ENCODE assay signal across 9 cellular contexts in the genomic region with DNA sequence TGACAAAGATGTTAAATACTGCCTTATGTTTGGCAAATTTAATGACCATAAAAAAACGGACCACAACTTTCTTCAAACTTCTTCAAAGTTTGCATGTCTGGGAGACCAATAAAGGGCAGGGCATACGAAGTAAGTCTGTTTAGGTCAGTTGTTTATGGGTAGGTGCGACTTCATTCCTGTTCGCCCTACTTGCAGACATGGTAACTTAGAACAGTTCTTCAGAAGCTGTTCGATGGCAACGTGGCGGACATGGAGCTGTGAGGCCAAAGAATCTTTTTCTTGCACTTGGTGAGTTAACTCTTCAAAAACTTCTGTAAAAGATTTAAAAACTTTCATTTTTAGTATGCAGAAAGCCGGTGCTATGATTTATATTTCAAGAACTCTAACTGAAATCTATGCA. TPM values are rescaled to one million over a fixed set of nuclear protein-coding genes. Genes with fewer than 3 reads are reported as not detected.
DNase-seq lines count a peak whose midpoint lies in the region; ATAC-seq, FAIRE-seq and TF ChIP-seq lines count a peak whose summit lies in the region.
"Had no signal": no experiment of that assay in that cellular context is flagged by ENCODE, and none has a peak within 500 bp of the region (broad histone marks: within the 10 kb centered on the region; RNA-seq: fewer than 3 reads in every experiment).

No MANE protein-coding gene starts in this region.

- CTCF ChIA-PET in HepG2 (lab: Yijun Ruan, JAX; ENCODE audit: low intra/inter-chr PET ratio, low total read pairs), result no interaction called here

- no peak for ATAC-seq in right lobe of liver
- ATAC-seq in HepG2, result no peak
- ATAC-seq in GM21423 (IDR thresholded peaks at IDR 0.05; ENCODE audit: unreplicated experiment), result no peak

- WGBS in right lobe of liver (ENCODE audit: insufficient coverage, low coverage, low lambda C conversion rate, missing lambda C conversion rate), result 56% methylated on average over 6 of the region's 8 CpGs
- WGBS in HepG2 (ENCODE audit: low lambda C conversion rate), result 86% methylated on average over 8 of the region's 8 CpGs
- 65% methylated on average over 8 of the region's 8 CpGs for WGBS in urinary bladder

- H4K20me1 ChIP-seq in HepG2 (ENCODE audit: insufficient read depth, low read length) (no peaks in the 10 kb centered on the region), KMS-11 (ENCODE audit: insufficient read depth) (no peaks in the 10 kb centered on the region), fibroblast of lung (ENCODE audit: control insufficient read depth, extremely low read depth, insufficient read depth, low read length) (no peaks in the 10 kb centered on the region)

- H3K4me1 ChIP-seq in right lobe of liver, result peaks cover 0 to 15% (median 0%) of the 10 kb centered on the region in 4 donors
- H3K4me1 ChIP-seq in HepG2 (ENCODE audit: insufficient read depth, low read length), result peaks cover 19% of the 10 kb centered on the region
- peaks cover 97% of the 10 kb centered on the region for H3K4me1 ChIP-seq in KMS-11 (ENCODE audit: low read depth, poor library complexity, severe bottlenecking)
- no peaks in the 10 kb centered on the region for H3K4me1 ChIP-seq in fibroblast of lung (ENCODE audit: control insufficient read depth, extremely low read depth, insufficient read depth, low read length)
- H3K4me1 ChIP-seq in urinary bladder (ENCODE audit: insufficient read depth), result no peaks in the 10 kb centered on the region
- H3K4me1 ChIP-seq: SJSA1 had no signal

- no peak for DNase-seq in right lobe of liver
- DNase-seq in HepG2 (ENCODE audit: low spot score), result no peak
- no peak for DNase-seq in fibroblast of lung (ENCODE audit: low read depth in 2 of 2)
- no peak for DNase-seq in dermis blood vessel endothelial cell
- DNase-seq in HPDE6-E6E7 (ENCODE audit: extremely low spot score), result no peak

- intact Hi-C loops in right lobe of liver (cut with DNase I) (no loop called here), HepG2 (cut with micrococcal nuclease; ENCODE audit: unreplicated experiment) (no loop called here)

- H3K9me3 ChIP-seq in right lobe of liver (no peaks in the 10 kb centered on the region), HepG2 (ENCODE audit: low read length) (no peaks in the 10 kb centered on the region), fibroblast of lung (ENCODE audit: control insufficient read depth, insufficient read depth, low read depth, low read length) (no peaks in the 10 kb centered on the region)
- H3K9me3 ChIP-seq: SJSA1 had no signal

- no peak for TF ChIP-seq EP300 in HepG2 (IDR thresholded peaks at IDR 0.05; ENCODE audit: low read depth in 2 of 2, low read length in 2 of 2)
- TF ChIP-seq EP300 in HepG2 (CRISPR knock-in tag; IDR thresholded peaks at IDR 0.05; ENCODE audit: borderline replicate concordance), result no peak

- no peak for FAIRE-seq in HepG2 (lab: Jason Lieb, UNC)

- in situ Hi-C loops in HepG2 (cut with HindIII; ENCODE audit: extremely low pct_ligation_motif_present, low pct_unique_long_range_greater_than_20kb), result no loop called here

- peak overlapping the region in 2 of 3 donors; percentile 3 to 18 for H3K4me3 ChIP-seq in right lobe of liver
- no peak overlapping the region for H3K4me3 ChIP-seq in HepG2 (replicated peaks in 1 of 3; ENCODE audit: insufficient read depth in 1 of 3, low read depth in 2 of 3, low read length in 3 of 3)
- no peak overlapping the region for H3K4me3 ChIP-seq in KMS-11 (IDR thresholded peaks at IDR 0.05; ENCODE audit: insufficient read depth, low read depth, low read length)
- peak overlapping the region in 1 of 4 experiments; percentile 50 for H3K4me3 ChIP-seq in fibroblast of lung (replicated peaks in 1 of 4; ENCODE audit: control extremely low read depth in 1 of 4, insufficient read depth in 1 of 4, low read depth in 3 of 4, low read length in 4 of 4)
- peak overlapping the region; percentile 39 for H3K4me3 ChIP-seq in urinary bladder (ENCODE audit: low read depth, low read length)
- H3K4me3 ChIP-seq: SJSA1 had no signal

- no peaks in the 10 kb centered on the region for H3K27me3 ChIP-seq in right lobe of liver
- no peaks in the 10 kb centered on the region for H3K27me3 ChIP-seq in HepG2 (ENCODE audit: control insufficient read depth in 1 of 2, insufficient read depth in 2 of 2, low read length in 2 of 2)
- no peaks in the 10 kb centered on the region for H3K27me3 ChIP-seq in KMS-11 (ENCODE audit: insufficient read depth, low read depth)
- no peaks in the 10 kb centered on the region for H3K27me3 ChIP-seq in fibroblast of lung (ENCODE audit: control insufficient read depth, insufficient read depth, low read length)
- H3K27me3 ChIP-seq: SJSA1 had no signal

- no peak for TF ChIP-seq RAD21 in HepG2 (CRISPR knock-in tag; IDR thresholded peaks at IDR 0.05)

- POLR2A ChIA-PET in HepG2 (lab: Yijun Ruan, JAX), result no interaction called here

- H2AFZ ChIP-seq in HepG2 (ENCODE audit: low read length), result no peak overlapping the region
- H2AFZ ChIP-seq in KMS-11 (ENCODE audit: low read depth), result peak overlapping the region; percentile 24; the same call in 1 of the 2 replicates
- H2AFZ ChIP-seq in fibroblast of lung (ENCODE audit: low read length), result peak overlapping the region; percentile 73

- TF ChIP-seq POLR2A in right lobe of liver (IDR thresholded peaks at IDR 0.05), result no peak
- no peak for TF ChIP-seq POLR2A in HepG2 (IDR thresholded peaks at IDR 0.05; ENCODE audit: insufficient read depth in 1 of 2, low read depth in 2 of 2, low read length in 2 of 2)

- H3K4me2 ChIP-seq in HepG2 (ENCODE audit: low read depth, low read length), result no peak overlapping the region
- H3K4me2 ChIP-seq in KMS-11, result peak overlapping the region; percentile 88
- H3K4me2 ChIP-seq in fibroblast of lung (ENCODE audit: extremely low read depth, insufficient read depth, low read length), result peak overlapping the region; percentile 61

- no TSS peak for BruUV-seq in HepG2 (replicated peaks; lab: Mats Ljungman, UMichigan)

- H3K9ac ChIP-seq in HepG2 (ENCODE audit: insufficient read depth, low read depth, low read length) (no peak overlapping the region), KMS-11 (peak overlapping the region; percentile 50; the same call in 1 of the 2 replicates), fibroblast of lung (ENCODE audit: insufficient read depth, low read length) (no peak overlapping the region)

- H3K36me3 ChIP-seq in right lobe of liver, result peaks cover 0 to 9% (median 0%) of the 10 kb centered on the region in 4 donors
- peaks cover 4 to 16% of the 10 kb centered on the region in 2 experiments; a peak in 3 of 5 replicates for H3K36me3 ChIP-seq in HepG2 (replicated peaks in 1 of 2; ENCODE audit: control insufficient read depth in 1 of 2, insufficient read depth in 2 of 2, low read length in 2 of 2)
- no peaks in the 10 kb centered on the region for H3K36me3 ChIP-seq in KMS-11 (ENCODE audit: insufficient read depth)
- H3K36me3 ChIP-seq in fibroblast of lung (ENCODE audit: control insufficient read depth, insufficient read depth, low read length), result no peaks in the 10 kb centered on the region
- H3K36me3 ChIP-seq in urinary bladder (ENCODE audit: insufficient read depth), result no peaks in the 10 kb centered on the region

- H3K27ac ChIP-seq in right lobe of liver (peak overlapping the region; percentile 31 to 55 (median 35)), HepG2 (ENCODE audit: extremely low read length, insufficient read depth, low read length) (no peak overlapping the region), KMS-11 (peak overlapping the region; percentile 70), fibroblast of lung (ENCODE audit: insufficient read depth, low read length) (peak overlapping the region; percentile 66), urinary bladder (ENCODE audit: low read depth) (peak overlapping the region; percentile 73)

- H3K79me2 ChIP-seq in HepG2 (ENCODE audit: insufficient read depth, low read length) (no peaks in the 10 kb centered on the region), KMS-11 (ENCODE audit: insufficient read depth, low read depth) (no peaks in the 10 kb centered on the region), fibroblast of lung (ENCODE audit: control insufficient read depth, insufficient read depth, low read length) (no peaks in the 10 kb centered on the region)

- TF ChIP-seq CTCF in right lobe of liver (IDR thresholded peaks at IDR 0.05), result no peak
- TF ChIP-seq CTCF in HepG2 (CRISPR knock-in tag; IDR thresholded peaks at IDR 0.05), result no peak
- no peak for TF ChIP-seq CTCF in KMS-11 (conservative IDR thresholded peaks at IDR 0.05; ENCODE audit: low read depth, low read length)
- TF ChIP-seq CTCF in fibroblast of lung (conservative IDR thresholded peaks at IDR 0.05 in 1 of 2, IDR thresholded peaks at IDR 0.05 in 1 of 2; ENCODE audit: low read depth in 1 of 2, low read length in 2 of 2), result no peak

TF ChIP-seq in HepG2, 621 proteins besides CTCF, POLR2A, EP300 and RAD21 (continues in another document):
- TF ChIP-seq KLF6 (CRISPR knock-in tag; IDR thresholded peaks at IDR 0.05), result no peak

RNA-seq across cellular contexts. Expression of a gene that starts 25.9 kb away (rescaled TPM):
- total RNA-seq in right lobe of liver (1 to 10 TPM; 3.2 to 6.3 (median 4.3) TPM), HepG2 (2016; rRNA removed; fragmentation: Illumina TruSeq; extraction: Trizol) (7.8 and 13.0 TPM in 2 replicates), fibroblast of lung (13.6 and 13.9 TPM in 2 replicates), urinary bladder (24.5 TPM), dermis blood vessel endothelial cell (6.7 and 9.2 TPM in 2 replicates)
- 0.88 and 1.8 TPM in 2 replicates for total RNA-seq in HepG2 (2016; cell fraction: cytosol; rRNA removed; fragmentation: Illumina TruSeq; extraction: Trizol; ENCODE audit: low read depth)
- total RNA-seq in HepG2 (2016; cell fraction: insoluble cytoplasmic fraction; rRNA removed; fragmentation: Illumina TruSeq; extraction: Trizol), result 8.5 and 12.7 TPM in 2 replicates
- 3.8 and 4.0 TPM in 2 replicates for total RNA-seq in HepG2 (2016; cell fraction: membrane; rRNA removed; fragmentation: Illumina TruSeq; extraction: Trizol)
- 9.4 and 11.1 TPM in 2 replicates for total RNA-seq in HepG2 (2016; cell fraction: nucleus; rRNA removed; fragmentation: Illumina TruSeq; extraction: Trizol)
- polyA plus RNA-seq in HepG2 (2011; rRNA removed) (2.1 and 2.9 TPM in 2 replicates), fibroblast of lung (11.0 and 11.4 TPM in 2 replicates), urinary bladder (6.3 TPM)
- polyA plus RNA-seq in HepG2 (2011; cell fraction: cytosol; rRNA removed), result 0.95 and 1.7 TPM in 2 replicates
- polyA plus RNA-seq in HepG2 (2011; cell fraction: nucleus; rRNA removed), result 1.5 and 1.8 TPM in 2 replicates
- 3.5 and 4.4 TPM in 2 replicates for polyA plus RNA-seq in HepG2 (2012)
- 1.4 and 1.8 TPM in 2 replicates for polyA plus RNA-seq in HepG2 (2016; cell fraction: cytosol; fragmentation: Illumina TruSeq; extraction: Trizol; ENCODE audit: low read depth)
- polyA plus RNA-seq in HepG2 (2016; cell fraction: insoluble cytoplasmic fraction; fragmentation: Illumina TruSeq; extraction: Trizol; ENCODE audit: low read depth), result 9.9 and 10.0 TPM in 2 replicates
- polyA plus RNA-seq in HepG2 (2016; cell fraction: membrane; fragmentation: Illumina TruSeq; extraction: Trizol; ENCODE audit: low read depth), result 2.6 and 2.7 TPM in 2 replicates
- 5.0 and 6.2 TPM in 2 replicates for polyA plus RNA-seq in HepG2 (2016; cell fraction: nucleus; fragmentation: Illumina TruSeq; extraction: Trizol; ENCODE audit: insufficient read depth, low read depth)
- 1.9 and 7.3 TPM in 2 replicates for polyA minus RNA-seq in HepG2 (2011; rRNA and poly(A)+ RNA removed; ENCODE audit: low replicate concordance)
- 3.6 and 5.8 TPM in 2 replicates for polyA minus RNA-seq in HepG2 (2011; cell fraction: cytosol; rRNA and poly(A)+ RNA removed)
- polyA minus RNA-seq in HepG2 (2011; cell fraction: nucleus; rRNA and poly(A)+ RNA removed), result 28.1 and 30.9 TPM in 2 replicates
- polyA plus RNA-seq in fibroblast of lung (2012), result 6.2 and 7.1 TPM in 2 replicates
- 1.2 and 2.5 TPM in 2 replicates for polyA minus RNA-seq in fibroblast of lung (ENCODE audit: low replicate concordance)

Comparison
In these comparisons a context has a peak if more than half of its experiments do, and no peak if none do; other contexts are left out.
1. H3K4me3 ChIP-seq: peak in right lobe of liver (2 of 3) and urinary bladder (single experiment); none in HepG2 (0 of 3) and KMS-11 (single experiment).